In the genomic region with DNA sequence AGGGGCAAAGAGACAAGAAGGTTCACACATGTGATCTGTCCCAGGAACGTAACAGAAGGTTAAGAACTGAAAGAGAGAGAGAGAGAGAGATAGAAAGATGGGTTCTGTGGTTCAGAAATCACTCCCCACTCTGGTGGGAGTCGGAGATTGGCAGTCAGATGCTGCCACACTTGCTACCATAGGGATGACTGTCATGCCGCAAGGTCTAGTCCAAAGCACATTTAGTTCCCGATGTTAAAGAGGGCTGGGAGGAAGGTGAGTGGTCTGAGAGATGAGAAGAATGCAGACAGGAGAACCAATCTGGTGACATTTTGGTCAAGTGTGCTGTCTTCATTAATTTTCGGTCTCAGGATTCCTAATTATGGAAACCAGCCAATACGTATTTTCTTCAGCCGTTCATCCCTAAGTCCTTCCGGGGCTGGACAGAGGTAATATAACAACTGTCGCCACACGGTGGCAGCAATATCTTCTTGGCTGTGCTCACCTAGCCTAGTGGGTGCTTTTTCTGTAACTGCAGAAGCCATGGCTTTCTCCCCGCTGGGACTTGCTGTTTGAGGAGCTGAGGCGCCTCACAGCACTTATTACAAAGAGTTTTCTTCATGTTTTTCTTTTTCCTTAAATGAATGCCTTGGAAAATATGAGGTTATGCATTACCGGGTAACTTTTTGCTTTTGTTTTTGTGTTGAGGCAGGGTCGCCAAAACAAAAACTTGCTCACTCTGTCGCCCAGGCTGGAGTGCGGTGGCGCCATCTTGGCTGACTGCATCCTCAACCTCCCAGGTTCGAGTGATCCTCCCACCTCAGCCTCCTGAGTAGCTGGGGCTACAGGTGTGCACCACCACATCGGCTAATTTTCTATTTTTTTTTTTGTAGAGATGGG, we compare ENCODE assay signal across 8 cellular contexts. TPM values are rescaled to one million over a fixed set of nuclear protein-coding genes. Genes with fewer than 3 reads are reported as not detected.
DNase-seq lines count a peak whose midpoint lies in the region; ATAC-seq and TF ChIP-seq lines count a peak whose summit lies in the region.

No MANE protein-coding gene starts in this region.

- H3K4me3 ChIP-seq in heart right ventricle = no peak overlapping the region
- H3K4me3 ChIP-seq in sigmoid colon = no peak overlapping the region

- peak; percentile 74 for TF ChIP-seq CTCF in GM12872 (IDR thresholded peaks at IDR 0.05; ENCODE audit: insufficient read depth, low read depth, low read length)
- TF ChIP-seq CTCF in heart right ventricle (IDR thresholded peaks at IDR 0.05) = peak; percentile 43 to 74 (median 64)
- peak; percentile 33 to 53 (median 40) for TF ChIP-seq CTCF in sigmoid colon (IDR thresholded peaks at IDR 0.05)

- peaks cover 0 to 8% (median 0%) of the 10 kb centered on the region in 7 donors for H3K27me3 ChIP-seq in heart right ventricle
- no peaks in the 10 kb centered on the region for H3K27me3 ChIP-seq in sigmoid colon

- H3K4me1 ChIP-seq in heart right ventricle = peaks cover 0 to 20% (median 13%) of the 10 kb centered on the region in 9 donors
- no peaks in the 10 kb centered on the region for H3K4me1 ChIP-seq in sigmoid colon

- WGBS in heart right ventricle, 2 donors = 53 to 56% methylated on average over 19 of the region's 19 CpGs
- 60 to 64% methylated on average over 19 of the region's 19 CpGs for WGBS in sigmoid colon, 2 donors

- H3K9me3 ChIP-seq in heart right ventricle (no peaks in the 10 kb centered on the region), sigmoid colon (no peaks in the 10 kb centered on the region)

- no peak for TF ChIP-seq EP300 in sigmoid colon (IDR thresholded peaks at IDR 0.05)

- intact Hi-C loops in heart right ventricle (cut with DNase I) (loop anchor here in 6 of 10 donors (2.0 to 10.0 kb wide), 4 partner anchors 44 to 677 kb away; no protein-coding TSS in a partner anchor), sigmoid colon (cut with DNase I) (no loop called here)

- no peak for TF ChIP-seq POLR2A in sigmoid colon (IDR thresholded peaks at IDR 0.05)

- H3K36me3 ChIP-seq in heart right ventricle (no peaks in the 10 kb centered on the region), sigmoid colon (no peaks in the 10 kb centered on the region)

- ATAC-seq in HG02588 (IDR thresholded peaks at IDR 0.05; ENCODE audit: unreplicated experiment) (peak; percentile 84), heart right ventricle (peak; percentile 69 to 88 (median 78))

- DNase-seq in NAMALWA (ENCODE audit: low spot score) = peak; percentile 79
- peak; percentile 60 for DNase-seq in SKM-1 treated with dmso at 0.1 percent for 144 hours (lab: John Stamatoyannopoulos, UW; ENCODE audit: unreplicated experiment)
- peak; percentile 16 for DNase-seq in activated naive CD8-positive, alpha-beta T cell treated with anti-CD3 and anti-CD28 coated beads, Interleukin-2, amount 50 U/mL, for 16 hours (ENCODE audit: low read depth, low spot score)
- peak; percentile 50 to 61 for DNase-seq in heart right ventricle
- peak; percentile 80 for DNase-seq in sigmoid colon
- DNase-seq in NCI-H1105 (lab: John Stamatoyannopoulos, UW) = no peak

- H3K27ac ChIP-seq in heart right ventricle = peak overlapping the region in 5 of 10 donors; percentile 2 to 78 (median 48)
- no peak overlapping the region for H3K27ac ChIP-seq in sigmoid colon

RNA-seq across cellular contexts. Expression of a gene that starts 46.0 kb away (rescaled TPM):
- total RNA-seq in heart right ventricle (not detected), sigmoid colon (1 to 10 TPM in 2 of 4 donors, under 1 TPM in 2; 0.16 to 1.4 (median 1.0) TPM)
- polyA plus RNA-seq in heart right ventricle (under 1 TPM in 1 of 2 donors, not detected in 1; 0.04 TPM), sigmoid colon (under 1 TPM in 1 of 3 donors, not detected in 2; 0.28 TPM)
